In the genomic region with DNA sequence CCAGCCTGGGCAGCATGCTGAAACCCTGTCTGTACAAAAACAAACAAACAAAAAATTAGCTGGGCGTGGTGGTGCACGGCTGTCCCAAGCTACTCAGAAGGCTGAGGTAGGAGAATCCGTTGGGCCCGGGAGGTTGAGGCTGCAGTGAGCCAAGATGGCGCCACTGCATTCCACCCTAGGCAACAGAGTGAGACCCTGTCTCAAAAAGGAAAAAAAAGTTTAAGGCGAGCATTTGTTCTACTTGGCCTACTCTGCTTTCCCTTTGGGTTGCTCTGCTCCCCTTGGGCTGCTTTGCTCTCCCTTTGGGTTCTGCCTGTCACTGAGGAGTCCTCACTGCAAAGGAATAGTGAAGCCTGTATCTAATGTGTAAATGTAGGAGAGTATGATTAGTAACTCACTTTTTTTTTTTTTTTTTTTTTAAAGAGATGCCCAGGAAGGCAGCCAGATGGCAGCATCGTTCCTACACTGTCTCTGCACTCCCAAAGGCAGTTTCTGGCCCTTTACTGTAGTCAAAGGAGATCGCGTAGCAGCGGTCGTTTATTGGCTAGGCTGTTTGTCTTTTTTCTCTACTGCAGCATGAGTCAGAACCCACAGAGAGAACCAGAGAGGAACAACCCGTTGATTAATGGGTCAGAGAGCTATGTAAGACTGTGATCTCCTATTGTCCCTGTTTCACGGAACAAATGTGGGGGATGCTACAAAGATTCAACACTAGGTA, we compare ENCODE assay signal across 7 cellular contexts.
DNase-seq lines count a peak whose midpoint lies in the region; ATAC-seq and TF ChIP-seq lines count a peak whose summit lies in the region.

No MANE protein-coding gene starts in this region.

- no peaks in the 10 kb centered on the region for H3K9me3 ChIP-seq in ascending aorta

- intact Hi-C loops in ascending aorta (cut with DNase I) = no loop called here

- TF ChIP-seq CTCF in GM12872 (IDR thresholded peaks at IDR 0.05; ENCODE audit: insufficient read depth, low read depth, low read length) (peak; percentile 65), ascending aorta (IDR thresholded peaks at IDR 0.05) (peak in 2 of 3 experiments; percentile 9 to 37), retinal pigment epithelial cell (conservative IDR thresholded peaks at IDR 0.05; ENCODE audit: low read depth, low read length) (peak; percentile 80)

- peak; percentile 43 to 94 (median 78) for DNase-seq in NCI-H1417 (lab: John Stamatoyannopoulos, UW)
- peak; percentile 50 for DNase-seq in SKM-1 treated with dmso at 0.1 percent for 144 hours (lab: John Stamatoyannopoulos, UW; ENCODE audit: unreplicated experiment)
- peak in 1 of 2 donors; percentile 62 for DNase-seq in ascending aorta (ENCODE audit: low spot score in 2 of 2)
- peak; percentile 54 for DNase-seq in hepatic stellate cell (ENCODE audit: low spot score)
- peak; percentile 77 for DNase-seq in retinal pigment epithelial cell (ENCODE audit: low read depth)

- no peak overlapping the region for H3K27ac ChIP-seq in ascending aorta

- no peaks in the 10 kb centered on the region for H3K4me1 ChIP-seq in ascending aorta

- H3K4me3 ChIP-seq in ascending aorta (no peak overlapping the region), retinal pigment epithelial cell (ENCODE audit: low read length) (no peak overlapping the region)

- H3K36me3 ChIP-seq in ascending aorta = no peaks in the 10 kb centered on the region

- ATAC-seq in HG02623 (IDR thresholded peaks at IDR 0.05; ENCODE audit: unreplicated experiment) = peak; percentile 78

- H3K27me3 ChIP-seq in ascending aorta = no peaks in the 10 kb centered on the region

Comparison
In these comparisons a context has a peak if more than half of its experiments do, and no peak if none do; other contexts are left out.
1. CTCF ChIP-seq: peak in every context shown above with its lines; median percentile 80 in retinal pigment epithelial cell; 65 in GM12872; 23 in ascending aorta.